ENCODE assay signal across 8 cellular contexts in the genomic region with DNA sequence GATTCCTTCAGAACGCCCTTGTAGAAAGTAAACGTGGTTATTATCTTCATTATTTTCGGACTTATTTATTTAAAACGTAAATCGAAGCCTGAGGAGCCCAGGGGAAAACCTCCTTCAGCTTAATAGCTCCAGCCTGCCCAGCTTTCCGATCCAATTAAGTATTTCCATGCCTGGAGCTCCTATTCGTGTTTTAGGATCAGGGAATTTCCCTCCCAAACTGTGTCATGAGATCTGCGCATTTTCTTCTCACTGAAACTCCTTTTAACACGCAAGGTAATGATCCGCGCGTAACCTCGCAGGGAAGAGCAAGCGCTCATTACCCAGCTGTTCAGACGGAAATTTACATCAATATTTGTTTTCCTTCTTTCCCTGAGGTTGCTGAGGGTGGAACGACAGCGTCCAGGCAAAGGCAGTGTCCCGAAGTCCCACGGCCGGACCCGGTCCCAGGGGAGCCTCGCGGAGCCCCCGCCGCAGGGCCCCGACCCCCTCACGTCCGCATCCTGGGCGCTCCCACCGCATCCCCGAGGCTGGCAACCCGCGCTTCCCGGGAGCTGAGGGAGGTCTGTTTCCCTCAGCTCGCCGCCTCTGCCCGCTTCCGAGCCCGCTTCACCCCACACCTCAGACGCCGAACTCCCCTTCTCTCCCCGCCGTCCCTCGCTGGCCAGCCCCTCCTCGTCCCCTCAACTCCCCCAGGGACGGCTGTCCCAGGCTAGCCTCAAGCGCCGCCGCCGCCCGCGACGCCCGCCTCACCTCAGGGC. TPM values are rescaled to one million over a fixed set of nuclear protein-coding genes. Genes with fewer than 3 reads are reported as not detected.
DNase-seq lines count a peak whose midpoint lies in the region; ATAC-seq and TF ChIP-seq lines count a peak whose summit lies in the region.

No MANE protein-coding gene starts in this region.

- H2AK5ac ChIP-seq in mesendoderm (ENCODE audit: low read length), result no peak overlapping the region

- no peak overlapping the region for H2BK5ac ChIP-seq in mesendoderm (ENCODE audit: low read length)

- TF ChIP-seq POLR2A in thyroid gland (IDR thresholded peaks at IDR 0.05), result peak in 1 of 2 donors; percentile 29

- H3K27me3 ChIP-seq in Panc1 (ENCODE audit: control insufficient read depth, insufficient read depth, low read length) (no peaks in the 10 kb centered on the region), dorsolateral prefrontal cortex (no peaks in the 10 kb centered on the region), mesendoderm (ENCODE audit: insufficient read depth, low read length, poor library complexity) (peaks cover 2% of the 10 kb centered on the region), thyroid gland (no peaks in the 10 kb centered on the region)

- H3K79me2 ChIP-seq in mesendoderm (ENCODE audit: control insufficient read depth, insufficient read depth, low read length), result no peaks in the 10 kb centered on the region

- ATAC-seq in HG02571 (IDR thresholded peaks at IDR 0.05; ENCODE audit: unreplicated experiment) (peak; percentile 9), Panc1 (peak; percentile 44)

- CTCF ChIA-PET in Panc1 (lab: Charles Lee), result no interaction called here

- peak; percentile 63 for DNase-seq in NCI-H748 (lab: John Stamatoyannopoulos, UW; ENCODE audit: unreplicated experiment)
- DNase-seq in NCI-H748 treated with DMSO at 0.1 percent for 48 hours (lab: John Stamatoyannopoulos, UW), result no peak
- no peak for DNase-seq in Panc1 (ENCODE audit: low read depth, low spot score)
- peak in 1 of 10 donors; percentile 17 for DNase-seq in dorsolateral prefrontal cortex
- peak; percentile 11 for DNase-seq in mesendoderm
- DNase-seq in thyroid gland, result no peak
- DNase-seq in NCI-H1930 (lab: John Stamatoyannopoulos, UW), result no peak

- H3K79me1 ChIP-seq in mesendoderm (ENCODE audit: low read length), result no peaks in the 10 kb centered on the region

- no peak overlapping the region for H4K5ac ChIP-seq in mesendoderm (ENCODE audit: low read length)

- no peak overlapping the region for H2BK15ac ChIP-seq in mesendoderm (replicated peaks; ENCODE audit: low read depth)

- BruUV-seq in Panc1 (replicated peaks; lab: Mats Ljungman, UMichigan), result TSS peak; percentile 35

- TF ChIP-seq CTCF in Panc1 (IDR thresholded peaks at IDR 0.05), result no peak
- no peak for TF ChIP-seq CTCF in dorsolateral prefrontal cortex (IDR thresholded peaks at IDR 0.05 in 54 of 56, conservative IDR thresholded peaks at IDR 0.05 in 2 of 56; ENCODE audit: low read depth in 1 of 56, partially characterized antibody in 56 of 56)
- TF ChIP-seq CTCF in thyroid gland (IDR thresholded peaks at IDR 0.05), result no peak

- no peak overlapping the region for H3K4ac ChIP-seq in mesendoderm (ENCODE audit: low read depth, low read length)

- no peak overlapping the region for H4K8ac ChIP-seq in mesendoderm (ENCODE audit: low read depth, low read length)

- peak overlapping the region; percentile 72 for H3K4me2 ChIP-seq in mesendoderm (ENCODE audit: low read length)

- in situ Hi-C loops in Panc1 (cut with HindIII; ENCODE audit: low pct_unique_long_range_greater_than_20kb, low sequenced_read_pairs), result no loop called here

- no peak overlapping the region for H3K18ac ChIP-seq in mesendoderm (ENCODE audit: low read length)

- H3K36me3 ChIP-seq in Panc1 (ENCODE audit: control insufficient read depth, insufficient read depth, low read length), result no peaks in the 10 kb centered on the region; the same call in 1 of the 2 replicates
- no peaks in the 10 kb centered on the region for H3K36me3 ChIP-seq in mesendoderm (ENCODE audit: control insufficient read depth, insufficient read depth, low read length)
- H3K36me3 ChIP-seq in thyroid gland, result no peaks in the 10 kb centered on the region

- H3K9me3 ChIP-seq in Panc1 (ENCODE audit: control insufficient read depth, insufficient read depth, low read depth, low read length) (no peaks in the 10 kb centered on the region), thyroid gland (no peaks in the 10 kb centered on the region)

- no CpG with 5 or more reads among the region's 54 CpGs for WGBS in mesendoderm (ENCODE audit: extremely low coverage, insufficient coverage, low lambda C conversion rate)
- 0 to 1% methylated on average over 30 to 31 of the region's 54 CpGs for WGBS in thyroid gland, 2 donors

- POLR2A ChIA-PET in Panc1 (lab: Charles Lee), result no interaction called here

- H3K9ac ChIP-seq in mesendoderm (ENCODE audit: low read length), result peak overlapping the region; percentile 76

- H3K27ac ChIP-seq in Panc1 (ENCODE audit: low read length), result peak overlapping the region; percentile 31
- H3K27ac ChIP-seq in dorsolateral prefrontal cortex, result peak overlapping the region in 57 of 59 donors; percentile 29 to 94 (median 87)
- H3K27ac ChIP-seq in mesendoderm (ENCODE audit: low read depth, low read length), result no peak overlapping the region
- H3K27ac ChIP-seq in thyroid gland, result peak overlapping the region; percentile 83 to 89 (median 84)

- H3K56ac ChIP-seq in mesendoderm (ENCODE audit: low read length), result peak overlapping the region; percentile 92

- H3K23ac ChIP-seq in mesendoderm (ENCODE audit: low read length), result no peak overlapping the region

- peaks cover 3% of the 10 kb centered on the region; the same call in 1 of the 2 replicates for H3K4me1 ChIP-seq in Panc1 (ENCODE audit: control insufficient read depth, insufficient read depth, low read length)
- H3K4me1 ChIP-seq in mesendoderm (ENCODE audit: control insufficient read depth, low read depth, low read length), result no peaks in the 10 kb centered on the region
- peaks cover 7 to 8% of the 10 kb centered on the region in 2 donors for H3K4me1 ChIP-seq in thyroid gland

- H3K4me3 ChIP-seq in Panc1 (ENCODE audit: low read depth in 2 of 2, low read length in 2 of 2) (peak overlapping the region; percentile 69 to 70), dorsolateral prefrontal cortex (peak overlapping the region; percentile 59 to 92 (median 84)), mesendoderm (ENCODE audit: low read length) (peak overlapping the region; percentile 38), thyroid gland (replicated peaks in 1 of 3) (peak overlapping the region; percentile 57 to 90 (median 86))

- intact Hi-C loops in Panc1 (cut with micrococcal nuclease; ENCODE audit: unreplicated experiment) (no loop called here), dorsolateral prefrontal cortex (cut with DNase I) (loop anchor here (5.0 to 10.0 kb wide), 5 partner anchors 88 to 1298 kb away; a partner anchor contains a TSS), thyroid gland (cut with DNase I) (no loop called here)

- H2BK120ac ChIP-seq in mesendoderm (ENCODE audit: low read depth, low read length), result no peak overlapping the region

RNA-seq across cellular contexts. Expression of a gene that starts 0.5 kb away (rescaled TPM):
- total RNA-seq in Panc1 (2021; ENCODE audit: unreplicated experiment) (13.3 TPM), dorsolateral prefrontal cortex (100 to 1,000 TPM in 16 of 120 experiments, 10 to 100 TPM in 104; 45.0 to 118 (median 84.0) TPM), thyroid gland (10 to 100 TPM; 39.2 to 69.0 (median 52.3) TPM)
- polyA plus RNA-seq in Panc1 (2012; ENCODE audit: insufficient read length), result 6.5 TPM
- polyA plus RNA-seq in mesendoderm (2013, experiment 1 of 2), result 0.74 TPM
- 0.70 TPM for polyA plus RNA-seq in mesendoderm (2013, experiment 2 of 2)

Comparison
In these comparisons a context has a peak if more than half of its experiments do, and no peak if none do; other contexts are left out.
1. DNase-seq: peak in NCI-H748 (single experiment) and mesendoderm (single experiment); none in NCI-H748 treated with DMSO at 0.1 percent for 48 hours (single experiment), Panc1 (single experiment), thyroid gland (0 of 2) and NCI-H1930 (0 of 2).
2. intact Hi-C loops: an anchor here in dorsolateral prefrontal cortex (5.0 to 10.0 kb wide); none called in Panc1 and thyroid gland.
3. Peak in every context shown above with its lines, with median percentiles within 50 percentile points of each other: H3K4me3 ChIP-seq.